ENCODE assay signal across 1 cellular context in genomic region chr2:54561010-54561409, GRCh38.
TF ChIP-seq lines count a peak whose summit lies in the region.

No MANE protein-coding gene starts in this region.

TF ChIP-seq in SK-N-SH treated with all-trans-retinoic acid at 6 μM for 48 hours, 23 proteins besides CTCF, POLR2A, EP300 and RAD21 (continued from another document):
- no peak for TF ChIP-seq ZNF565 (CRISPR knock-in tag; conservative IDR thresholded peaks at IDR 0.05; ENCODE audit: low read depth)
- no peak for TF ChIP-seq ZFP30 (CRISPR knock-in tag; IDR thresholded peaks at IDR 0.05)
TF ChIP-seq in SK-N-SH treated with all-trans-retinoic acid at 6 μM for 48 hours: peak in this region for 0.
